Comparison of ENCODE assay signal across 1 cellular context in genomic region chr16:15986261-15986660, GRCh38.
TF ChIP-seq lines count a peak whose summit lies in the region.

No MANE protein-coding gene starts in this region.

TF ChIP-seq in IMR-90, 13 proteins besides CTCF, POLR2A, EP300 and RAD21:
- no peak for TF ChIP-seq BHLHE40 (IDR thresholded peaks at IDR 0.05; ENCODE audit: low read depth, low read length)
- no peak for TF ChIP-seq NFE2L2 (IDR thresholded peaks at IDR 0.05; ENCODE audit: low read depth, low read length)
- TF ChIP-seq CEBPB (IDR thresholded peaks at IDR 0.05; ENCODE audit: low read depth, low read length), result no peak
- no peak for TF ChIP-seq FOS (IDR thresholded peaks at IDR 0.05; ENCODE audit: low read depth, low read length)
- no peak for TF ChIP-seq CHD1 (IDR thresholded peaks at IDR 0.05; ENCODE audit: low read depth, low read length)
- no peak for TF ChIP-seq MAFK (IDR thresholded peaks at IDR 0.05; ENCODE audit: low read depth, low read length)
